Comparison of ENCODE assay signal across 37 cellular contexts in the genomic region with DNA sequence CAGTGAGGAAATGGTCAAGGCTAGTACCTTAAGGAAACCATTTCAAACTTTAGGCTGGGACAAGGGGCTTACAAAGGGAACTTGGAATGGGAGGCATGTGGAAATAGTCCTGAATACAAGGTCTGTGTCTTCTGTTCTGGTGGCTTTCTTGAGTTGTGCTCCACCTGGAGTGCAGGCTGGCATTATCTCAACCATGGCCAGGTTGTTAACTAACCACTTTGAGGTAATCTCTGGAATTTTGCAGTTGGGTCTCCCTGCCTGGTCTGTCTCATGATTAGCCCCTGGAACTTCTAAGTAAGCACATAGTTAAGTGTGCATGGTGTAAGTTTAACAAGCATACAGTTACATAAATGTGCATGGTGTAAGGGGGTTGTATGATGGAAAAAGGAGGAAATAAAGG.
"Had no signal": no experiment of that assay in that cellular context is flagged by ENCODE, and none has a peak within 500 bp of the region (broad histone marks: within the 10 kb centered on the region; RNA-seq: fewer than 3 reads in every experiment).

No MANE protein-coding gene starts in this region.

- H3K9me3 Mint-ChIP-seq: T-helper 1 cell treated with Interleukin-12 subunit alpha and Interleukin-12 subunit beta and Interleukin-4 antibody, amounts not matched to agents 30 μg/mL and 1 μg/mL, for 36 hours; T-helper 2 cell treated with Interferon-gamma antibody and Interleukin-4, amounts not matched to agents 5 μg/mL and 100 μg/mL, for 36 hours had no signal

- H3K36me3 ChIP-seq: cardiac muscle cell, MG63, Peyer's patch, SJSA1 had no signal

- H3K27me3 Mint-ChIP-seq: activated B cell treated with CpG ODN at 0.5 μM for 24 hours; activated CD4-positive, alpha-beta memory T cell treated with anti-CD3 and anti-CD28 coated beads for 36 hours; central memory CD8-positive, alpha-beta T cell had no signal

- H3K36me3 Mint-ChIP-seq: activated CD4-positive, alpha-beta memory T cell treated with anti-CD3 and anti-CD28 coated beads for 36 hours; activated naive CD8-positive, alpha-beta T cell treated with anti-CD3 and anti-CD28 coated beads for 36 hours had no signal

- H3K4me3 ChIP-seq: cardiac muscle cell, MG63, Peyer's patch, SJSA1 had no signal

- H3K4me3 Mint-ChIP-seq: activated B cell treated with CpG ODN at 0.5 μM for 24 hours; activated CD4-positive, alpha-beta memory T cell treated with anti-CD3 and anti-CD28 coated beads for 36 hours; activated naive CD8-positive, alpha-beta T cell treated with anti-CD3 and anti-CD28 coated beads for 36 hours; central memory CD8-positive, alpha-beta T cell; T-helper 1 cell treated with Interleukin-12 subunit alpha and Interleukin-12 subunit beta and Interleukin-4 antibody, amounts not matched to agents 30 μg/mL and 1 μg/mL, for 36 hours; T-helper 2 cell treated with Interferon-gamma antibody and Interleukin-4, amounts not matched to agents 5 μg/mL and 100 μg/mL, for 36 hours had no signal

- DNase-seq: activated B cell treated with CpG ODN at 0.5 μM for 24 hours; activated CD4-positive, alpha-beta memory T cell treated with anti-CD3 and anti-CD28 coated beads for 36 hours; activated CD4-positive, alpha-beta T cell treated with anti-CD3 and anti-CD28 coated beads for 4 hours; activated CD4-positive, alpha-beta T cell treated with anti-CD3 and anti-CD28 coated beads, Interleukin-2, amount 50 U/mL, for 1 hour; activated CD4-positive, CD25-positive, alpha-beta regulatory T cell treated with anti-CD3 and anti-CD28 coated beads, Interleukin-2, amount 50 U/mL, for 72 hours; activated CD8-positive, alpha-beta memory T cell treated with anti-CD3 and anti-CD28 coated beads, Interleukin-2, amount 50 U/mL, for 4 hours; activated effector memory CD4-positive, alpha-beta T cell treated with anti-CD3 and anti-CD28 coated beads, Interleukin-2, amount 50 U/mL, for 16 hours; activated naive CD4-positive, alpha-beta T cell; activated naive CD4-positive, alpha-beta T cell treated with anti-CD3 and anti-CD28 coated beads, Interleukin-2, amount 50 U/mL, for 16 hours; activated naive CD8-positive, alpha-beta T cell treated with anti-CD3 and anti-CD28 coated beads for 36 hours; activated T-cell treated with anti-CD3 and anti-CD28 coated beads for 4 hours; activated T-cell treated with anti-CD3 and anti-CD28 coated beads, Interleukin-2, amount 50 U/mL, for 48 hours; amniotic stem cell; aorta; Kasumi-1; MG63; NCI-H1048; NCI-H1105 treated with DMSO at 0.1 percent for 48 hours; NCI-H1436; NCI-H1694; NCI-H1930; NCI-H2081 treated with DMSO at 0.1 percent for 48 hours; NCI-H226; NCI-H446 treated with DMSO at 0.1 percent for 48 hours; NCI-H524; NCI-H69; NCI-H82; PC-3; Peyer's patch; RPMI8226; SHP77 treated with DMSO at 0.1 percent for 48 hours; SK-N-SH had no signal

- H3K4me2 ChIP-seq: SK-N-SH had no signal

- H3K9me3 ChIP-seq: MG63, Peyer's patch, SJSA1, SK-N-SH had no signal

- H3K27me3 ChIP-seq: cardiac muscle cell, MG63, Peyer's patch, SJSA1 had no signal

- H3K4me1 ChIP-seq: Peyer's patch, SJSA1 had no signal

- H3K27ac ChIP-seq: cardiac muscle cell, Peyer's patch, SJSA1 had no signal

- H3K9ac ChIP-seq: SK-N-SH had no signal

- ATAC-seq: PC-3 had no signal

- H3K4me1 Mint-ChIP-seq: activated B cell treated with CpG ODN at 0.5 μM for 24 hours; activated naive CD8-positive, alpha-beta T cell treated with anti-CD3 and anti-CD28 coated beads for 36 hours; central memory CD8-positive, alpha-beta T cell had no signal
